ENCODE assay signal across 9 cellular contexts in genomic region chr19:42313840-42314755, GRCh38. TPM values are rescaled to one million over a fixed set of nuclear protein-coding genes. Genes with fewer than 3 reads are reported as not detected.
DNase-seq lines count a peak whose midpoint lies in the region; ATAC-seq and TF ChIP-seq lines count a peak whose summit lies in the region.
"Had no signal": no experiment of that assay in that cellular context is flagged by ENCODE, and none has a peak within 500 bp of the region (broad histone marks: within the 10 kb centered on the region; RNA-seq: fewer than 3 reads in every experiment).

No MANE protein-coding gene starts in this region.

- H3K27me3 ChIP-seq in CD4-positive, alpha-beta memory T cell (ENCODE audit: insufficient read depth, low read length) = peaks cover 26% of the 10 kb centered on the region
- H3K27me3 ChIP-seq in HUES6 (ENCODE audit: control insufficient read depth, insufficient read depth, low read length) = peaks cover 46% of the 10 kb centered on the region
- H3K27me3 ChIP-seq: ascending aorta had no signal

- no peak overlapping the region for H3K9ac ChIP-seq in HUES6 (ENCODE audit: low read length)

- H3K27ac ChIP-seq in CD4-positive, alpha-beta memory T cell (ENCODE audit: low read depth, low read length) = no peak overlapping the region
- H3K27ac ChIP-seq in HUES6 (ENCODE audit: low read depth, low read length) = no peak overlapping the region
- H3K27ac ChIP-seq: ascending aorta had no signal

- peaks cover 2 to 27% (median 14%) of the 10 kb centered on the region in 4 donors for H3K4me1 Mint-ChIP-seq in CD4-positive, alpha-beta memory T cell
- peaks cover 12% of the 10 kb centered on the region for H3K4me1 Mint-ChIP-seq in MCF 10A (ENCODE audit: insufficient read depth, unreplicated experiment)
- peaks cover 14 to 27% (median 19%) of the 10 kb centered on the region in 4 donors for H3K4me1 Mint-ChIP-seq in naive thymus-derived CD8-positive, alpha-beta T cell

- no peak for TF ChIP-seq CTCF in MCF 10A (IDR thresholded peaks at IDR 0.05; ENCODE audit: unreplicated experiment)

- H3K36me3 ChIP-seq in CD4-positive, alpha-beta memory T cell (ENCODE audit: insufficient read depth, low read length) = no peaks in the 10 kb centered on the region
- no peaks in the 10 kb centered on the region for H3K36me3 ChIP-seq in HUES6 (ENCODE audit: control insufficient read depth, insufficient read depth, low read length)
- H3K36me3 ChIP-seq: ascending aorta had no signal

- POLR2A ChIA-PET in CD4-positive, alpha-beta memory T cell (lab: Charles Lee; ENCODE audit: partially characterized antibody) = interaction anchor here (0.6 to 1.0 kb wide), 2 partner anchors 16 to 137 kb away, joined by 3 read pairs; no protein-coding TSS in a partner anchor
- POLR2A ChIA-PET in MCF 10A (lab: Yijun Ruan, JAX) = interaction anchor here (0.8 kb wide), 2 partner anchors 10 to 12 kb away, joined by 3 to 6 read pairs; partner anchors contain the start of genes PAFAH1B3 and PRR19
- POLR2A ChIA-PET in naive thymus-derived CD8-positive, alpha-beta T cell (lab: Charles Lee) = interaction anchor here (0.6 to 0.8 kb wide), 2 partner anchors 12 to 46 kb away, joined by 3 to 4 read pairs; partner anchors contain the start of genes PAFAH1B3 and PRR19

- no TSS peak for BruUV-seq in MCF 10A (replicated peaks; lab: Mats Ljungman, UMichigan)

- H3K9me3 ChIP-seq in CD4-positive, alpha-beta memory T cell (ENCODE audit: control insufficient read depth in 1 of 2, low read length in 2 of 2) = no peaks in the 10 kb centered on the region
- H3K9me3 ChIP-seq in HUES6 (ENCODE audit: control insufficient read depth, insufficient read depth, low read depth, low read length) = no peaks in the 10 kb centered on the region
- H3K9me3 ChIP-seq: ascending aorta had no signal

- no peaks in the 10 kb centered on the region for H3K36me3 Mint-ChIP-seq in CD4-positive, alpha-beta memory T cell
- H3K36me3 Mint-ChIP-seq in MCF 10A (ENCODE audit: insufficient read depth, unreplicated experiment) = peaks cover 6% of the 10 kb centered on the region
- no peaks in the 10 kb centered on the region for H3K36me3 Mint-ChIP-seq in naive thymus-derived CD8-positive, alpha-beta T cell

- no peak overlapping the region for H3K27ac Mint-ChIP-seq in CD4-positive, alpha-beta memory T cell
- H3K27ac Mint-ChIP-seq in MCF 10A (ENCODE audit: low read depth, unreplicated experiment) = no peak overlapping the region
- H3K27ac Mint-ChIP-seq in naive thymus-derived CD8-positive, alpha-beta T cell = peak overlapping the region in 1 of 10 donors; percentile 59

- no peak overlapping the region for H3K4me3 ChIP-seq in CD4-positive, alpha-beta memory T cell (ENCODE audit: low read length in 2 of 2)
- H3K4me3 ChIP-seq in HUES6 (ENCODE audit: low read depth, low read length) = peak overlapping the region; percentile 84

- peaks cover 0 to 1% (median 0%) of the 10 kb centered on the region in 8 donors for H3K9me3 Mint-ChIP-seq in CD4-positive, alpha-beta memory T cell
- H3K9me3 Mint-ChIP-seq in MCF 10A (ENCODE audit: unreplicated experiment) = no peaks in the 10 kb centered on the region
- H3K9me3 Mint-ChIP-seq in naive thymus-derived CD8-positive, alpha-beta T cell = peaks cover 0 to 2% (median 0%) of the 10 kb centered on the region in 9 donors

- no peak for ATAC-seq in naive thymus-derived CD8-positive, alpha-beta T cell

- intact Hi-C loops in CD4-positive, alpha-beta memory T cell (cut with micrococcal nuclease) = no loop called here
- intact Hi-C loops in MCF 10A (cut with micrococcal nuclease) = no loop called here

- H3K27me3 Mint-ChIP-seq in CD4-positive, alpha-beta memory T cell = peaks cover 18 to 26% of the 10 kb centered on the region in 2 donors
- peaks cover 13% of the 10 kb centered on the region for H3K27me3 Mint-ChIP-seq in MCF 10A (ENCODE audit: insufficient read depth, unreplicated experiment)
- H3K27me3 Mint-ChIP-seq in naive thymus-derived CD8-positive, alpha-beta T cell = peaks cover 16 to 60% (median 28%) of the 10 kb centered on the region in 5 donors

- peak overlapping the region in 6 of 8 donors; percentile 30 to 80 (median 70) for H3K4me3 Mint-ChIP-seq in CD4-positive, alpha-beta memory T cell
- H3K4me3 Mint-ChIP-seq in MCF 10A (ENCODE audit: unreplicated experiment) = peak overlapping the region; percentile 66
- peak overlapping the region in 7 of 10 donors; percentile 43 to 74 (median 65) for H3K4me3 Mint-ChIP-seq in naive thymus-derived CD8-positive, alpha-beta T cell

- no peak for DNase-seq in CD4-positive, alpha-beta memory T cell
- DNase-seq in MCF 10A (ENCODE audit: unreplicated experiment) = no peak
- DNase-seq in naive thymus-derived CD8-positive, alpha-beta T cell = no peak
- DNase-seq in NCI-H82 (lab: John Stamatoyannopoulos, UW) = no peak
- DNase-seq in NK-92 (lab: John Stamatoyannopoulos, UW; ENCODE audit: unreplicated experiment) = no peak
- DNase-seq in Ammon's horn (ENCODE audit: low spot score) = no peak
- no peak for DNase-seq in activated CD4-positive, alpha-beta T cell treated with anti-CD3 and anti-CD28 coated beads, Interleukin-2, amount 50 U/mL, for 4 hours

- CTCF ChIA-PET in CD4-positive, alpha-beta memory T cell (lab: Charles Lee; ENCODE audit: partially characterized antibody) = no interaction called here
- CTCF ChIA-PET in MCF 10A (lab: Yijun Ruan, JAX) = interaction anchor here (0.6 to 1.1 kb wide), 2 partner anchors 8 to 68 kb away, joined by 3 to 4 read pairs; no protein-coding TSS in a partner anchor

- peaks cover 14% of the 10 kb centered on the region for H3K4me1 ChIP-seq in CD4-positive, alpha-beta memory T cell (ENCODE audit: insufficient read depth, low read length)
- H3K4me1 ChIP-seq in HUES6 (ENCODE audit: control insufficient read depth, insufficient read depth, low read length) = no peaks in the 10 kb centered on the region

RNA-seq across cellular contexts. Expression of gene TMEM145, which starts 1.0 kb away (rescaled TPM):
- not detected for total RNA-seq in CD4-positive, alpha-beta memory T cell
- polyA plus RNA-seq in CD4-positive, alpha-beta memory T cell = not detected
- not detected in 2 replicates for total RNA-seq in MCF 10A (2022)
- total RNA-seq in naive thymus-derived CD8-positive, alpha-beta T cell = not detected
- not detected for polyA plus RNA-seq in naive thymus-derived CD8-positive, alpha-beta T cell
- total RNA-seq: ascending aorta had no signal

RNA-seq across cellular contexts. Expression of gene MEGF8, which starts 11.3 kb away (rescaled TPM):
- 1 to 10 TPM; 8.6 to 9.5 TPM for total RNA-seq in CD4-positive, alpha-beta memory T cell
- under 1 TPM; 0.09 to 0.42 TPM for polyA plus RNA-seq in CD4-positive, alpha-beta memory T cell
- total RNA-seq in MCF 10A (2022) = 13.0 and 20.6 TPM in 2 replicates
- 10 to 100 TPM in 1 of 2 experiments, 1 to 10 TPM in 1; 9.2 to 10.2 TPM for total RNA-seq in naive thymus-derived CD8-positive, alpha-beta T cell
- under 1 TPM; 0.23 to 0.57 (median 0.34) TPM for polyA plus RNA-seq in naive thymus-derived CD8-positive, alpha-beta T cell

RNA-seq across cellular contexts. Expression of gene PAFAH1B3, which starts 11.7 kb away (rescaled TPM):
- 10 to 100 TPM; 17.0 to 17.2 TPM for total RNA-seq in CD4-positive, alpha-beta memory T cell
- 10 to 100 TPM; 35.0 to 43.7 TPM for polyA plus RNA-seq in CD4-positive, alpha-beta memory T cell
- total RNA-seq in MCF 10A (2022) = 9.5 and 30.6 TPM in 2 replicates
- total RNA-seq in naive thymus-derived CD8-positive, alpha-beta T cell = 10 to 100 TPM; 15.4 to 17.7 TPM
- polyA plus RNA-seq in naive thymus-derived CD8-positive, alpha-beta T cell = 10 to 100 TPM; 38.4 to 48.1 (median 43.6) TPM

RNA-seq across cellular contexts. Expression of gene PRR19, which starts 12.2 kb away (rescaled TPM):
- total RNA-seq in CD4-positive, alpha-beta memory T cell = under 1 TPM; 0.28 to 0.64 TPM
- under 1 TPM; 0.48 to 0.85 TPM for polyA plus RNA-seq in CD4-positive, alpha-beta memory T cell
- 0.30 and 0.64 TPM in 2 replicates for total RNA-seq in MCF 10A (2022)
- total RNA-seq in naive thymus-derived CD8-positive, alpha-beta T cell = under 1 TPM in 1 of 2 experiments, not detected in 1; 0.25 TPM
- under 1 TPM in 2 of 3 donors, not detected in 1; 0.32 to 0.49 TPM for polyA plus RNA-seq in naive thymus-derived CD8-positive, alpha-beta T cell
- total RNA-seq: ascending aorta had no signal

RNA-seq across cellular contexts. Expression of gene CIC, which starts 45.0 kb away (rescaled TPM):
- 10 to 100 TPM; 81.6 to 82.6 TPM for total RNA-seq in CD4-positive, alpha-beta memory T cell
- 1 to 10 TPM in 1 of 2 donors, not detected in 1; 3.5 TPM for polyA plus RNA-seq in CD4-positive, alpha-beta memory T cell
- 66.9 and 67.9 TPM in 2 replicates for total RNA-seq in MCF 10A (2022)
- 10 to 100 TPM; 84.7 to 87.4 TPM for total RNA-seq in naive thymus-derived CD8-positive, alpha-beta T cell
- 1 to 10 TPM in 2 of 3 donors, under 1 TPM in 1; 0.43 to 1.8 (median 1.3) TPM for polyA plus RNA-seq in naive thymus-derived CD8-positive, alpha-beta T cell
